1 cellular context compared by ENCODE assay signal in the genomic region with DNA sequence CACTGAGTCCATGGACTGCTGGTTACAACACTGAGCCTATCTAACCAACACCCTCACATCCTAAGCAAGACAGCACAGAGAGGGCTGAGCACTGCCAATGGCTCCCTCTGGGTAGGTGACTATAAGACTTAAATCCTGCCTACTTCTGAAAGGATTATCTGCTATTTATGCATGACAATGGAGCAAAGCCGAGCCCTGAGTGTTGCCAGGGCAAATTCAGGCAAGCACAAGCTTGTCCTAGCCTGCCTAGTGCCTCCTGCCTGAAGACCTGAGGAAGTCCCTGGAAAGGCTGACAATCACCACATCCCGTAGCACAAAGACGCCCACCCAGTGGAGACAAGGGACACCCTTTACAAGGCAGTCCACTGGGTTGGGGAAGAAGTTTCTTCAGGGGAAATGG.
TF ChIP-seq lines count a peak whose summit lies in the region.

No MANE protein-coding gene starts in this region.

TF ChIP-seq in WTC11, 78 proteins besides CTCF, POLR2A, EP300 and RAD21 (continued from another document):
- TF ChIP-seq, protein P1, sequence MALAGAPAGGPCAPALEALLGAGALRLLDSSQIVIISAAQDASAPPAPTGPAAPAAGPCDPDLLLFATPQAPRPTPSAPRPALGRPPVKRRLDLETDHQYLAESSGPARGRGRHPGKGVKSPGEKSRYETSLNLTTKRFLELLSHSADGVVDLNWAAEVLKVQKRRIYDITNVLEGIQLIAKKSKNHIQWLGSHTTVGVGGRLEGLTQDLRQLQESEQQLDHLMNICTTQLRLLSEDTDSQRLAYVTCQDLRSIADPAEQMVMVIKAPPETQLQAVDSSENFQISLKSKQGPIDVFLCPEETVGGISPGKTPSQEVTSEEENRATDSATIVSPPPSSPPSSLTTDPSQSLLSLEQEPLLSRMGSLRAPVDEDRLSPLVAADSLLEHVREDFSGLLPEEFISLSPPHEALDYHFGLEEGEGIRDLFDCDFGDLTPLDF (CRISPR knock-in tag; IDR thresholded peaks at IDR 0.05) = no peak
- TF ChIP-seq, protein P2, sequence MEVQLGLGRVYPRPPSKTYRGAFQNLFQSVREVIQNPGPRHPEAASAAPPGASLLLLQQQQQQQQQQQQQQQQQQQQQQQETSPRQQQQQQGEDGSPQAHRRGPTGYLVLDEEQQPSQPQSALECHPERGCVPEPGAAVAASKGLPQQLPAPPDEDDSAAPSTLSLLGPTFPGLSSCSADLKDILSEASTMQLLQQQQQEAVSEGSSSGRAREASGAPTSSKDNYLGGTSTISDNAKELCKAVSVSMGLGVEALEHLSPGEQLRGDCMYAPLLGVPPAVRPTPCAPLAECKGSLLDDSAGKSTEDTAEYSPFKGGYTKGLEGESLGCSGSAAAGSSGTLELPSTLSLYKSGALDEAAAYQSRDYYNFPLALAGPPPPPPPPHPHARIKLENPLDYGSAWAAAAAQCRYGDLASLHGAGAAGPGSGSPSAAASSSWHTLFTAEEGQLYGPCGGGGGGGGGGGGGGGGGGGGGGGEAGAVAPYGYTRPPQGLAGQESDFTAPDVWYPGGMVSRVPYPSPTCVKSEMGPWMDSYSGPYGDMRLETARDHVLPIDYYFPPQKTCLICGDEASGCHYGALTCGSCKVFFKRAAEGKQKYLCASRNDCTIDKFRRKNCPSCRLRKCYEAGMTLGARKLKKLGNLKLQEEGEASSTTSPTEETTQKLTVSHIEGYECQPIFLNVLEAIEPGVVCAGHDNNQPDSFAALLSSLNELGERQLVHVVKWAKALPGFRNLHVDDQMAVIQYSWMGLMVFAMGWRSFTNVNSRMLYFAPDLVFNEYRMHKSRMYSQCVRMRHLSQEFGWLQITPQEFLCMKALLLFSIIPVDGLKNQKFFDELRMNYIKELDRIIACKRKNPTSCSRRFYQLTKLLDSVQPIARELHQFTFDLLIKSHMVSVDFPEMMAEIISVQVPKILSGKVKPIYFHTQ (CRISPR knock-in tag; IDR thresholded peaks at IDR 0.05) = no peak
- TF ChIP-seq FOXP1 (CRISPR knock-in tag; IDR thresholded peaks at IDR 0.05; ENCODE audit: borderline replicate concordance) (no peak), ELF4 (CRISPR knock-in tag; IDR thresholded peaks at IDR 0.05; ENCODE audit: low read depth) (no peak), ZBTB21 (CRISPR knock-in tag; IDR thresholded peaks at IDR 0.05; ENCODE audit: borderline replicate concordance) (no peak), GTF2I (CRISPR knock-in tag; conservative IDR thresholded peaks at IDR 0.05) (no peak), MXD4 (CRISPR knock-in tag; IDR thresholded peaks at IDR 0.05; ENCODE audit: borderline replicate concordance) (no peak), JAZF1 (CRISPR knock-in tag; IDR thresholded peaks at IDR 0.05) (no peak), IRF2 (CRISPR knock-in tag; IDR thresholded peaks at IDR 0.05; ENCODE audit: borderline replicate concordance, low read depth) (no peak), TP53 (CRISPR knock-in tag; IDR thresholded peaks at IDR 0.05) (0 out of 2 replicates have a peak, but pooled peaks have one; percentile 78), ZNF423 (CRISPR knock-in tag; IDR thresholded peaks at IDR 0.05) (no peak), ESRRA (CRISPR knock-in tag; IDR thresholded peaks at IDR 0.05; ENCODE audit: borderline replicate concordance) (no peak), SMAD3 (CRISPR knock-in tag; IDR thresholded peaks at IDR 0.05; ENCODE audit: borderline replicate concordance) (0 out of 2 replicates have a peak, but pooled peaks have one; percentile 9), EMX1 (CRISPR knock-in tag; IDR thresholded peaks at IDR 0.05) (no peak)
- TF ChIP-seq, protein P3, sequence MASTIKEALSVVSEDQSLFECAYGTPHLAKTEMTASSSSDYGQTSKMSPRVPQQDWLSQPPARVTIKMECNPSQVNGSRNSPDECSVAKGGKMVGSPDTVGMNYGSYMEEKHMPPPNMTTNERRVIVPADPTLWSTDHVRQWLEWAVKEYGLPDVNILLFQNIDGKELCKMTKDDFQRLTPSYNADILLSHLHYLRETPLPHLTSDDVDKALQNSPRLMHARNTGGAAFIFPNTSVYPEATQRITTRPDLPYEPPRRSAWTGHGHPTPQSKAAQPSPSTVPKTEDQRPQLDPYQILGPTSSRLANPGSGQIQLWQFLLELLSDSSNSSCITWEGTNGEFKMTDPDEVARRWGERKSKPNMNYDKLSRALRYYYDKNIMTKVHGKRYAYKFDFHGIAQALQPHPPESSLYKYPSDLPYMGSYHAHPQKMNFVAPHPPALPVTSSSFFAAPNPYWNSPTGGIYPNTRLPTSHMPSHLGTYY (CRISPR knock-in tag; IDR thresholded peaks at IDR 0.05) = no peak
- TF ChIP-seq, protein P4, sequence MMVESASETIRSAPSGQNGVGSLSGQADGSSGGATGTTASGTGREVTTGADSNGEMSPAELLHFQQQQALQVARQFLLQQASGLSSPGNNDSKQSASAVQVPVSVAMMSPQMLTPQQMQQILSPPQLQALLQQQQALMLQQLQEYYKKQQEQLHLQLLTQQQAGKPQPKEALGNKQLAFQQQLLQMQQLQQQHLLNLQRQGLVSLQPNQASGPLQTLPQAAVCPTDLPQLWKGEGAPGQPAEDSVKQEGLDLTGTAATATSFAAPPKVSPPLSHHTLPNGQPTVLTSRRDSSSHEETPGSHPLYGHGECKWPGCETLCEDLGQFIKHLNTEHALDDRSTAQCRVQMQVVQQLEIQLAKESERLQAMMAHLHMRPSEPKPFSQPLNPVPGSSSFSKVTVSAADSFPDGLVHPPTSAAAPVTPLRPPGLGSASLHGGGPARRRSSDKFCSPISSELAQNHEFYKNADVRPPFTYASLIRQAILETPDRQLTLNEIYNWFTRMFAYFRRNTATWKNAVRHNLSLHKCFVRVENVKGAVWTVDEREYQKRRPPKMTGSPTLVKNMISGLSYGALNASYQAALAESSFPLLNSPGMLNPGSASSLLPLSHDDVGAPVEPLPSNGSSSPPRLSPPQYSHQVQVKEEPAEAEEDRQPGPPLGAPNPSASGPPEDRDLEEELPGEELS (CRISPR knock-in tag; IDR thresholded peaks at IDR 0.05) = 0 out of 2 replicates have a peak, but pooled peaks have one; percentile 24
- TF ChIP-seq, protein P5, sequence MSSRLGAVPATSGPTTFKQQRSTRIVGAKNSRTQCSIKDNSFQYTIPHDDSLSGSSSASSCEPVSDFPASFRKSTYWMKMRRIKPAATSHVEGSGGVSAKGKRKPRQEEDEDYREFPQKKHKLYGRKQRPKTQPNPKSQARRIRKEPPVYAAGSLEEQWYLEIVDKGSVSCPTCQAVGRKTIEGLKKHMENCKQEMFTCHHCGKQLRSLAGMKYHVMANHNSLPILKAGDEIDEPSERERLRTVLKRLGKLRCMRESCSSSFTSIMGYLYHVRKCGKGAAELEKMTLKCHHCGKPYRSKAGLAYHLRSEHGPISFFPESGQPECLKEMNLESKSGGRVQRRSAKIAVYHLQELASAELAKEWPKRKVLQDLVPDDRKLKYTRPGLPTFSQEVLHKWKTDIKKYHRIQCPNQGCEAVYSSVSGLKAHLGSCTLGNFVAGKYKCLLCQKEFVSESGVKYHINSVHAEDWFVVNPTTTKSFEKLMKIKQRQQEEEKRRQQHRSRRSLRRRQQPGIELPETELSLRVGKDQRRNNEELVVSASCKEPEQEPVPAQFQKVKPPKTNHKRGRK (CRISPR knock-in tag; IDR thresholded peaks at IDR 0.05; ENCODE audit: borderline replicate concordance) = no peak
